ENCODE assay signal across 1 cellular context in genomic region chr4:15655223-15656037, GRCh38.
TF ChIP-seq lines count a peak whose summit lies in the region.

Gene FBXL5, minus strand, starts transcription at chr4:15655357. Its CDS starts 70 bp downstream, at chr4:15655287.

TF ChIP-seq in HEK293, 187 proteins besides CTCF, POLR2A, EP300 and RAD21 (continued from another document):
- TF ChIP-seq ZNF518A (tag by site-specific recombination; conservative IDR thresholded peaks at IDR 0.05; ENCODE audit: low read depth) (0 out of 2 replicates have a peak, but pooled peaks have one; percentile 25), KLF8 (tag by site-specific recombination; IDR thresholded peaks at IDR 0.05) (peak; percentile 65; the same call in 1 of the 2 replicates), HIC1 (tag by site-specific recombination; IDR thresholded peaks at IDR 0.05) (peak; percentile 18; the same call in 1 of the 2 replicates), ZNF449 (tag by site-specific recombination; IDR thresholded peaks at IDR 0.05) (peak; percentile 52; the same call in 1 of the 2 replicates), ZNF558 (tag by site-specific recombination; IDR thresholded peaks at IDR 0.05) (no peak), ZNF660 (tag by site-specific recombination; IDR thresholded peaks at IDR 0.05) (peak; percentile 4; the same call in 1 of the 2 replicates), ZBTB11 (tag by site-specific recombination; conservative IDR thresholded peaks at IDR 0.05; ENCODE audit: low read depth) (no peak), ZSCAN30 (tag by site-specific recombination; IDR thresholded peaks at IDR 0.05) (peak; percentile 40; the same call in 1 of the 2 replicates), ZBTB17 (tag by site-specific recombination; IDR thresholded peaks at IDR 0.05) (no peak), ZNF138 (tag by site-specific recombination; IDR thresholded peaks at IDR 0.05; ENCODE audit: borderline replicate concordance) (no peak), PRDM1 (tag by site-specific recombination; IDR thresholded peaks at IDR 0.05) (peak; percentile 91), SP7 (tag by site-specific recombination; IDR thresholded peaks at IDR 0.05) (peak; percentile 45; the same call in 1 of the 2 replicates), YY1 (tag by site-specific recombination; IDR thresholded peaks at IDR 0.05) (peak; percentile 81)
